In the genomic region with DNA sequence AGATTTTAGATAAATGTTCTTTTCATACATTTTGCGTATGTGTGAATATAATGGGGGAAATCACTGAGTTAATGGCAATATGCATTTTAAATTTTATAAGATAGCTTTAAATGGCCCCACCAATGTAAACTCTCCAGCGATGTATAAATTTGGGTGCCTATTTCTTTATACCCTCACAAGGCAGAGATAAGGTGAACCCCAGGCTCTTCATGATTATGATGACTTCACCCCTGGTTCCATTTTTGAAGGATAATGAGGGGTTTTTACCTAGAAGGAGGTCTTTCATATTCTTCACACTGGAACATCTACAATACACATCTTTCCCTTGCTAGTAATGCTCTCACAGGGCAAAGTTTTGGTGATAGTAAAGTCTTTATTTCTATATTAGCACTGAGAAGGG, we compare ENCODE assay signal across 19 cellular contexts. TPM values are rescaled to one million over a fixed set of nuclear protein-coding genes. Genes with fewer than 3 reads are reported as not detected.
DNase-seq lines count a peak whose midpoint lies in the region; ATAC-seq and TF ChIP-seq lines count a peak whose summit lies in the region.
"Had no signal": no experiment of that assay in that cellular context is flagged by ENCODE, and none has a peak within 500 bp of the region (broad histone marks: within the 10 kb centered on the region; RNA-seq: fewer than 3 reads in every experiment).

No MANE protein-coding gene starts in this region.

- H3K27ac Mint-ChIP-seq in CD4-positive, alpha-beta T cell, result no peak overlapping the region
- no peak overlapping the region for H3K27ac Mint-ChIP-seq in activated T-helper 17 cell treated with anti-CD3 and anti-CD28 coated beads, Interleukin-2, amount 50 U/mL, for 72 hours
- H3K27ac Mint-ChIP-seq: CD14-positive monocyte had no signal

- H3K4me1 Mint-ChIP-seq in CD4-positive, alpha-beta T cell (ENCODE audit: low read depth), result peaks cover 46% of the 10 kb centered on the region
- peaks cover 17% of the 10 kb centered on the region for H3K4me1 Mint-ChIP-seq in activated T-helper 17 cell treated with anti-CD3 and anti-CD28 coated beads, Interleukin-2, amount 50 U/mL, for 72 hours
- H3K4me1 Mint-ChIP-seq: CD14-positive monocyte had no signal

- no peaks in the 10 kb centered on the region for H3K27me3 Mint-ChIP-seq in CD4-positive, alpha-beta T cell
- no peaks in the 10 kb centered on the region for H3K27me3 Mint-ChIP-seq in activated T-helper 17 cell treated with anti-CD3 and anti-CD28 coated beads, Interleukin-2, amount 50 U/mL, for 72 hours

- H3K4me3 Mint-ChIP-seq in CD4-positive, alpha-beta T cell, result no peak overlapping the region
- no peak overlapping the region for H3K4me3 Mint-ChIP-seq in activated T-helper 17 cell treated with anti-CD3 and anti-CD28 coated beads, Interleukin-2, amount 50 U/mL, for 72 hours
- H3K4me3 Mint-ChIP-seq: CD14-positive monocyte had no signal

- no peaks in the 10 kb centered on the region for H3K9me3 ChIP-seq in CD4-positive, alpha-beta T cell (ENCODE audit: control insufficient read depth, low read length)
- H3K9me3 ChIP-seq: HAP-1 had no signal

- no peak for DNase-seq in activated CD4-positive, CD25-positive, alpha-beta regulatory T cell (lab: John Stamatoyannopoulos, UW)
- DNase-seq in CD4-positive, alpha-beta T cell, result no peak
- no peak for DNase-seq in stimulated activated naive CD8-positive, alpha-beta T cell treated with anti-CD3 and anti-CD28 coated beads, Interleukin-15, Interleukin-2, amounts not matched to agents 100 U/mL and 50 U/mL, for 24 hours
- DNase-seq in mucosa of gallbladder (ENCODE audit: low spot score) (no peak), NCI-H187 treated with DMSO at 0.1 percent for 48 hours (lab: John Stamatoyannopoulos, UW) (no peak)
- DNase-seq: Calu3, NCI-H1417 treated with DMSO at 0.1 percent for 48 hours, NCI-H1930, NCI-H226, NCI-H524 treated with DMSO at 0.1 percent for 48 hours had no signal

- peaks cover 14% of the 10 kb centered on the region for H3K36me3 Mint-ChIP-seq in CD4-positive, alpha-beta T cell (ENCODE audit: low read depth)
- peaks cover 8% of the 10 kb centered on the region for H3K36me3 Mint-ChIP-seq in activated T-helper 17 cell treated with anti-CD3 and anti-CD28 coated beads, Interleukin-2, amount 50 U/mL, for 72 hours (ENCODE audit: low read depth)
- H3K36me3 Mint-ChIP-seq: CD14-positive monocyte had no signal

- H3K9me3 Mint-ChIP-seq in CD4-positive, alpha-beta T cell, result peaks cover 3% of the 10 kb centered on the region
- no peaks in the 10 kb centered on the region for H3K9me3 Mint-ChIP-seq in activated T-helper 17 cell treated with anti-CD3 and anti-CD28 coated beads, Interleukin-2, amount 50 U/mL, for 72 hours

- POLR2A ChIA-PET in CD4-positive, alpha-beta T cell (lab: Charles Lee), result interaction anchor here (0.6 to 8.6 kb wide), 9 partner anchors 10 to 74 kb away, joined by 3 to 70 read pairs (median 5); a partner anchor contains a TSS

- H3K27ac ChIP-seq in CD4-positive, alpha-beta T cell (ENCODE audit: low read depth, low read length), result peak overlapping the region; percentile 92
- H3K27ac ChIP-seq: 22Rv1, HL-60, KMS-11 had no signal

- H3K27me3 ChIP-seq in CD4-positive, alpha-beta T cell (ENCODE audit: control insufficient read depth, insufficient read depth, low read length), result no peaks in the 10 kb centered on the region

- intact Hi-C loops in CD4-positive, alpha-beta T cell (cut with DNase I, micrococcal nuclease), result loop anchor here (2.0 to 5.0 kb wide), 2 partner anchors 34 to 37 kb away; a partner anchor contains a TSS

- CTCF ChIA-PET in CD4-positive, alpha-beta T cell (lab: Charles Lee), result interaction anchor here (1.1 to 4.2 kb wide), 3 partner anchors 25 to 74 kb away, joined by 4 to 25 read pairs (median 5); a partner anchor contains a TSS

- no peak for TF ChIP-seq CTCF in CD4-positive, alpha-beta T cell (IDR thresholded peaks at IDR 0.05)

- ATAC-seq in activated CD4-positive, CD25-positive, alpha-beta regulatory T cell treated with anti-CD3 and anti-CD28 coated beads, Interleukin-2, amount 50 U/mL, for 24 hours, result peak; percentile 2 to 3
- no peak for ATAC-seq in CD4-positive, alpha-beta T cell (ENCODE audit: poor library complexity)
- peak; percentile 21 for ATAC-seq in activated T-helper 17 cell treated with anti-CD3 and anti-CD28 coated beads, Interleukin-2, amount 50 U/mL, for 72 hours (replicated peaks)
- peak; percentile 44 for ATAC-seq in stimulated activated naive CD8-positive, alpha-beta T cell treated with anti-CD3 and anti-CD28 coated beads, Interleukin-15, Interleukin-2, amounts not matched to agents 100 U/mL and 50 U/mL, for 24 hours
- ATAC-seq in HG02588 (IDR thresholded peaks at IDR 0.05; ENCODE audit: unreplicated experiment), result no peak
- ATAC-seq: Panc1 had no signal

RNA-seq across cellular contexts. Expression of a gene that starts 35.2 kb away (rescaled TPM):
- 10 to 100 TPM in 1 of 2 experiments, 1 to 10 TPM in 1; 8.4 to 10.5 TPM for total RNA-seq in CD4-positive, alpha-beta T cell
- total RNA-seq in activated T-helper 17 cell treated with anti-CD3 and anti-CD28 coated beads, Interleukin-2, amount 50 U/mL, for 72 hours, result 1 to 10 TPM; 3.0 to 4.8 TPM
- 3.3 TPM for total RNA-seq in mucosa of gallbladder

Comparison
In these comparisons a context has a peak if more than half of its experiments do, and no peak if none do; other contexts are left out.
1. ATAC-seq: peak in activated CD4-positive, CD25-positive, alpha-beta regulatory T cell treated with anti-CD3 and anti-CD28 coated beads, Interleukin-2, amount 50 U/mL, for 24 hours (2 of 2), activated T-helper 17 cell treated with anti-CD3 and anti-CD28 coated beads, Interleukin-2, amount 50 U/mL, for 72 hours (single experiment) and stimulated activated naive CD8-positive, alpha-beta T cell treated with anti-CD3 and anti-CD28 coated beads, Interleukin-15, Interleukin-2, amounts not matched to agents 100 U/mL and 50 U/mL, for 24 hours (single experiment); none in CD4-positive, alpha-beta T cell (single experiment) and HG02588 (single experiment).